25 cellular contexts compared by ENCODE assay signal in the genomic region with DNA sequence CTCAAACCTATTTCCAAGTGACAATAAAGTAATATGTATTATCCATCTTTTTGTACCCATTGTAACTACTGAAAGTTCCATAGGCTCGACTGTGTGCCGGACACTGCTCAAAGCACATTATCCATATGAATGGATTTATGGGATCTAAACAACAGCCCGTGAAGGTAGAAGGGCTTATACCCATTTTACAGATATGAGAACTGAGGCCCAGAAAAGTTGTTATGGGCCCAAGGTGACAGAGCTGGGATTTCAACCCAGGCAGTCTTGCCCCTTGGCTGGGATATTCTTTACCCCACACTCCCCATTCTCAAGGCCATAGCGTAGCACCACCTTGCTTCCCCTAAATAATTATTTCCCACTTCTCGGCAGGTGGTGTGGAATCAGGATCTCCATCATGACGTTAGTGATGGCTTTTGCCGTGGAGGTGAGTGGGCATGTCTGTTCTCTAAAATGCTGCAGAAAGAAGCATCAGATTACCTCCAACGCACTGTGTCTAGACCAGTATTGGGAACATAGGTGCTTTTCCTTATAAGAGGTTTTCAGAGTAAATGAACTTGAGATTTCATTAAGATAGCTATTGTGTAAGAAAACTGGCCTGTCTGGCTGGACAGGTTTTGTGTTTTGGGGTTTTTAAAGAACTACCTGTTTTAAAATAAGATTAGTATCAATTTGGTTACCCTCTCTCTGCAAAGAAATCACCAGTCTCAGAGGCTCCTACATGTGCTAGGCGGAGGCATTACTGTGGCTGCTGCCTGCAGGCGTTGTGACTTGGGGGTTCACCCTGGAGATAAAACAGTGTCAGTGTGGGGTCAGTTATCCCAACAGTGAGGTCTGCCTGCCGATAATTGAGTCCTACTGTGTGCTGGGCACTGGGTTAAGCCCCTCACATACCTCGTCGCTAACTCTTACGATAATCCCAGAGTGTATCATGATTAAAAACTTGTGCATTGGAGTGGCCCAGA.
DNase-seq lines count a peak whose midpoint lies in the region; ATAC-seq, FAIRE-seq and TF ChIP-seq lines count a peak whose summit lies in the region.
"Had no signal": no experiment of that assay in that cellular context is flagged by ENCODE, and none has a peak within 500 bp of the region (broad histone marks: within the 10 kb centered on the region; RNA-seq: fewer than 3 reads in every experiment).

No MANE protein-coding gene starts in this region.

- peak overlapping the region; percentile 69 for H2AK5ac ChIP-seq in trophoblast cell (ENCODE audit: low read length)

- H3K9me3 ChIP-seq in HepG2 (ENCODE audit: low read length) (no peaks in the 10 kb centered on the region), right lobe of liver (no peaks in the 10 kb centered on the region), trophoblast cell (ENCODE audit: insufficient read depth, low read depth, low read length) (no peaks in the 10 kb centered on the region)
- H3K9me3 ChIP-seq: BLaER1 treated with 17β-estradiol and CSF1 and Interleukin-3, amounts not matched to agents 10 nM and 100 nM; transverse colon had no signal

- WGBS in HepG2 (ENCODE audit: low lambda C conversion rate), result 70% methylated on average over 10 of the region's 14 CpGs
- 70% methylated on average over 11 of the region's 14 CpGs for WGBS in right lobe of liver (ENCODE audit: insufficient coverage, low coverage, low lambda C conversion rate, missing lambda C conversion rate)
- no CpG with 5 or more reads among the region's 14 CpGs for whole genome bisulfite sequencing in trophoblast cell (ENCODE audit: extremely low coverage, insufficient coverage, insufficient read length)

- CTCF ChIA-PET in HepG2 (lab: Yijun Ruan, JAX; ENCODE audit: low intra/inter-chr PET ratio, low total read pairs), result no interaction called here

- TF ChIP-seq EP300 in HepG2 (IDR thresholded peaks at IDR 0.05; ENCODE audit: low read depth in 2 of 2, low read length in 2 of 2) (no peak), HepG2 (CRISPR knock-in tag; IDR thresholded peaks at IDR 0.05; ENCODE audit: borderline replicate concordance) (no peak)

- H2AFZ ChIP-seq in HepG2 (ENCODE audit: low read length) (no peak overlapping the region), trophoblast cell (ENCODE audit: insufficient read depth, low read length, poor library complexity) (no peak overlapping the region)

- FAIRE-seq in HepG2 (lab: Jason Lieb, UNC), result no peak
- FAIRE-seq: GM12891 had no signal

- no peak overlapping the region for H4K12ac ChIP-seq in trophoblast cell (ENCODE audit: low read depth, low read length)

- H3K79me1 ChIP-seq in trophoblast cell (ENCODE audit: low read length), result peaks cover 2% of the 10 kb centered on the region

- H3K4me2 ChIP-seq in HepG2 (ENCODE audit: low read depth, low read length), result no peak overlapping the region
- H3K4me2 ChIP-seq in trophoblast cell (ENCODE audit: low read length), result no peak overlapping the region
- H3K4me2 ChIP-seq: BLaER1 treated with 17β-estradiol and CSF1 and Interleukin-3, amounts not matched to agents 10 nM and 100 nM had no signal

- intact Hi-C loops in HepG2 (cut with micrococcal nuclease; ENCODE audit: unreplicated experiment) (no loop called here), right lobe of liver (cut with DNase I) (no loop called here)

- BruUV-seq in HepG2 (replicated peaks; lab: Mats Ljungman, UMichigan), result no TSS peak

- peak overlapping the region; percentile 38 for H4K91ac ChIP-seq in trophoblast cell (ENCODE audit: low read depth, low read length)

- H3K4me1 ChIP-seq in HepG2 (ENCODE audit: insufficient read depth, low read length) (peaks cover 17% of the 10 kb centered on the region), right lobe of liver (no peaks in the 10 kb centered on the region), trophoblast cell (ENCODE audit: control insufficient read depth in 1 of 2, insufficient read depth in 2 of 2, low read length in 2 of 2) (peaks cover 6 to 11% of the 10 kb centered on the region in 2 experiments)
- H3K4me1 ChIP-seq: foreskin keratinocyte had no signal

- H3K18ac ChIP-seq in trophoblast cell (ENCODE audit: low read length), result peak overlapping the region; percentile 66

- TF ChIP-seq RAD21 in HepG2 (CRISPR knock-in tag; IDR thresholded peaks at IDR 0.05), result no peak

- in situ Hi-C loops in HepG2 (cut with HindIII; ENCODE audit: extremely low pct_ligation_motif_present, low pct_unique_long_range_greater_than_20kb), result no loop called here

- H3K9ac ChIP-seq in HepG2 (ENCODE audit: insufficient read depth, low read depth, low read length) (no peak overlapping the region), trophoblast cell (ENCODE audit: low read length) (no peak overlapping the region)
- H3K9ac ChIP-seq: BLaER1 treated with 17β-estradiol and CSF1 and Interleukin-3, amounts not matched to agents 10 nM and 100 nM had no signal

- no peak for TF ChIP-seq POLR2A in HepG2 (IDR thresholded peaks at IDR 0.05; ENCODE audit: insufficient read depth in 1 of 2, low read depth in 2 of 2, low read length in 2 of 2)
- TF ChIP-seq POLR2A in right lobe of liver (IDR thresholded peaks at IDR 0.05), result no peak

- H3K27me3 ChIP-seq in HepG2 (ENCODE audit: control insufficient read depth in 1 of 2, insufficient read depth in 2 of 2, low read length in 2 of 2), result 0 out of 5 replicates have a peak, but pooled peaks cover 0 to 3% of the 10 kb centered on the region in 2 experiments
- no peaks in the 10 kb centered on the region for H3K27me3 ChIP-seq in right lobe of liver
- H3K27me3 ChIP-seq in trophoblast cell (ENCODE audit: insufficient read depth, low read length), result no peaks in the 10 kb centered on the region
- H3K27me3 ChIP-seq: BLaER1 treated with 17β-estradiol and CSF1 and Interleukin-3, amounts not matched to agents 10 nM and 100 nM had no signal

- DNase-seq in HepG2 (ENCODE audit: low spot score) (no peak), right lobe of liver (no peak), trophoblast cell (peak in 1 of 2 donors; percentile 9), putamen (ENCODE audit: low spot score) (no peak), HK-2 (ENCODE audit: unreplicated experiment) (no peak)
- DNase-seq: activated CD4-positive, alpha-beta T cell treated with anti-CD3 and anti-CD28 coated beads, Interleukin-2, amount 50 U/mL, for 48 hours; activated CD4-positive, CD25-positive, alpha-beta regulatory T cell; activated gamma-delta T cell; activated T-cell treated with anti-CD3 and anti-CD28 coated beads, Interleukin-2, amount 50 U/mL, for 1 hour; effector CD8-positive, alpha-beta T cell; erythroblast; H7; Kasumi-1; NCI-H187 treated with DMSO at 0.1 percent for 48 hours; NCI-H2227 treated with DMSO at 0.1 percent for 48 hours; NCI-H69; Right ventricle myocardium superior; stimulated activated naive CD8-positive, alpha-beta T cell treated with anti-CD3 and anti-CD28 coated beads, Interleukin-15, amount 100 ng/mL, for 72 hours; SW 1271; transverse colon had no signal

- H3K79me2 ChIP-seq in HepG2 (ENCODE audit: insufficient read depth, low read length) (no peaks in the 10 kb centered on the region), trophoblast cell (ENCODE audit: control insufficient read depth, insufficient read depth, low read length, poor library complexity) (no peaks in the 10 kb centered on the region)

- no peaks in the 10 kb centered on the region for H4K20me1 ChIP-seq in HepG2 (ENCODE audit: insufficient read depth, low read length)
- H4K20me1 ChIP-seq: BLaER1 treated with 17β-estradiol and CSF1 and Interleukin-3, amounts not matched to agents 10 nM and 100 nM had no signal

- peak overlapping the region; percentile 12 for H3K4ac ChIP-seq in trophoblast cell (ENCODE audit: low read depth, low read length)

- ATAC-seq in HepG2 (no peak), right lobe of liver (no peak), esophagus mucosa (peak; percentile 38), GM18870 (IDR thresholded peaks at IDR 0.05; ENCODE audit: unreplicated experiment) (no peak)
- ATAC-seq: foreskin keratinocyte; stimulated activated naive CD8-positive, alpha-beta T cell treated with anti-CD3 and anti-CD28 coated beads, Interleukin-15, amount 100 ng/mL, for 72 hours had no signal

- no peak overlapping the region for H3K4me3 ChIP-seq in HepG2 (replicated peaks in 1 of 3; ENCODE audit: insufficient read depth in 1 of 3, low read depth in 2 of 3, low read length in 3 of 3)
- H3K4me3 ChIP-seq in right lobe of liver, result no peak overlapping the region
- no peak overlapping the region for H3K4me3 ChIP-seq in trophoblast cell (ENCODE audit: low read depth, low read length)
- H3K4me3 ChIP-seq: BLaER1 treated with 17β-estradiol and CSF1 and Interleukin-3, amounts not matched to agents 10 nM and 100 nM; transverse colon had no signal

- no peak overlapping the region for H2BK12ac ChIP-seq in trophoblast cell (ENCODE audit: low read length)

- no peak overlapping the region for H3K23ac ChIP-seq in trophoblast cell (ENCODE audit: low read length)

- TF ChIP-seq CTCF in HepG2 (CRISPR knock-in tag; IDR thresholded peaks at IDR 0.05) (no peak), right lobe of liver (IDR thresholded peaks at IDR 0.05) (no peak)

- H3K27ac ChIP-seq in HepG2 (ENCODE audit: extremely low read length, insufficient read depth, low read length) (no peak overlapping the region), right lobe of liver (no peak overlapping the region), trophoblast cell (ENCODE audit: low read depth, low read length) (no peak overlapping the region)
- H3K27ac ChIP-seq: BLaER1 treated with 17β-estradiol and CSF1 and Interleukin-3, amounts not matched to agents 10 nM and 100 nM; foreskin keratinocyte; transverse colon had no signal

- no peak overlapping the region for H4K8ac ChIP-seq in trophoblast cell (ENCODE audit: low read depth, low read length)

- peak overlapping the region; percentile 39 for H3K14ac ChIP-seq in trophoblast cell (ENCODE audit: low read length)

- H3K36me3 ChIP-seq in HepG2 (replicated peaks in 1 of 2; ENCODE audit: control insufficient read depth in 1 of 2, insufficient read depth in 2 of 2, low read length in 2 of 2), result no peaks in the 10 kb centered on the region
- no peaks in the 10 kb centered on the region for H3K36me3 ChIP-seq in right lobe of liver
- no peaks in the 10 kb centered on the region for H3K36me3 ChIP-seq in trophoblast cell (ENCODE audit: control insufficient read depth in 1 of 2, insufficient read depth in 2 of 2, low read length in 2 of 2)
- H3K36me3 ChIP-seq: BLaER1 treated with 17β-estradiol and CSF1 and Interleukin-3, amounts not matched to agents 10 nM and 100 nM; transverse colon had no signal

- POLR2A ChIA-PET in HepG2 (lab: Yijun Ruan, JAX), result no interaction called here

- H2BK5ac ChIP-seq in trophoblast cell (ENCODE audit: low read depth, low read length, poor library complexity), result no peak overlapping the region

- H2BK120ac ChIP-seq in trophoblast cell (ENCODE audit: insufficient read depth, low read length, poor library complexity), result no peak overlapping the region

TF ChIP-seq in HepG2, 621 proteins besides CTCF, POLR2A, EP300 and RAD21:
- TF ChIP-seq PAF1 (CRISPR knock-in tag; IDR thresholded peaks at IDR 0.05), result no peak
- TF ChIP-seq ZNF629 (CRISPR knock-in tag; conservative IDR thresholded peaks at IDR 0.05), result peak; percentile 50
